Comparison of ENCODE assay signal across 1 cellular context in the genomic region with DNA sequence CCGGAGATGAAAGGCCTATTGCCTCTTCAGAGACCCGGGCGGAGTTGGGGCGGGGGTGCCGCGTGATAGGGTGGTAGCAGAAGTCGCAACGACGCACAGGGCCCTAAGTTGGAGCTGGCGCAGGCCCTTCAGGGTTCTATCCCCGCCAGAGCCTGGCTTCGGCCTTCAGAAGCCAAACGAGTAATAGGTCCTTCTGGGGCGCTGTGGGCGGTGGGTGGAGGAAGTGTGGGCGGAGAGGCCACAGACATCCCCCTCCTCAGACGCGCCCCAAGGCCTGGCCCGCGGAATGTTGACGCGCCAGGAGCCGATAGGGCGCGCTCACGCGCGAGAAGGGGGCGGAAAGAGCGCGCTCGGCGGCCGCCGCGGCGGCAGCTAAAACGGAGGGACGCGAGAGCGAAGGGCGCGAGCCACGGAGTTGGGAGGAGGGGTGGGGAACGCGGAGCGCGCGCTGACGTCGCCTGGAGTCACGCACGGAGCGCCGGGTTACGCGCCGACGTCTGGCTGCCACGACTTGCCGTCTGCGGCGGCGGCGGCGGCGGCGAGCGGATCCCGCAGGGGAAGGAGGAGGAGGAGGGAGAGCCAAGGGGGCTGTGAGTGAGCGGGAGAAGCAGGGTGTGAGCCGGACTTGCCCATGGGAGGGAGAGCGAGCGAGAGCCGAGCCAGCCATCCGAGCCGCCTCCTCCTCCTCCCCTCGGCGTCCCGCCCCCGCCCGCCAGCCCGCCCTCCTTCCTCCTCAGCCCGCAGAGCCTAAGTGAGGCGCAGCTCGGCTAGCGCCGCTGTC.
TF ChIP-seq lines count a peak whose summit lies in the region.

No MANE protein-coding gene starts in this region.

TF ChIP-seq in HEK293, 187 proteins besides CTCF, POLR2A, EP300 and RAD21 (continued from another document and continues in another):
- TF ChIP-seq, protein P1, sequence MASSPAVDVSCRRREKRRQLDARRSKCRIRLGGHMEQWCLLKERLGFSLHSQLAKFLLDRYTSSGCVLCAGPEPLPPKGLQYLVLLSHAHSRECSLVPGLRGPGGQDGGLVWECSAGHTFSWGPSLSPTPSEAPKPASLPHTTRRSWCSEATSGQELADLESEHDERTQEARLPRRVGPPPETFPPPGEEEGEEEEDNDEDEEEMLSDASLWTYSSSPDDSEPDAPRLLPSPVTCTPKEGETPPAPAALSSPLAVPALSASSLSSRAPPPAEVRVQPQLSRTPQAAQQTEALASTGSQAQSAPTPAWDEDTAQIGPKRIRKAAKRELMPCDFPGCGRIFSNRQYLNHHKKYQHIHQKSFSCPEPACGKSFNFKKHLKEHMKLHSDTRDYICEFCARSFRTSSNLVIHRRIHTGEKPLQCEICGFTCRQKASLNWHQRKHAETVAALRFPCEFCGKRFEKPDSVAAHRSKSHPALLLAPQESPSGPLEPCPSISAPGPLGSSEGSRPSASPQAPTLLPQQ (tag by site-specific recombination; IDR thresholded peaks at IDR 0.05): peak; percentile 66
- TF ChIP-seq GLI2 (tag by site-specific recombination; IDR thresholded peaks at IDR 0.05; ENCODE audit: borderline replicate concordance, low read depth) (no peak), ZNF416 (tag by site-specific recombination; IDR thresholded peaks at IDR 0.05) (no peak), SP3 (tag by site-specific recombination; IDR thresholded peaks at IDR 0.05) (peak; percentile 82), ZNF132 (tag by site-specific recombination; IDR thresholded peaks at IDR 0.05; ENCODE audit: borderline replicate concordance) (no peak), ZNF140 (tag by site-specific recombination; IDR thresholded peaks at IDR 0.05) (no peak), SALL2 (tag by site-specific recombination; IDR thresholded peaks at IDR 0.05; ENCODE audit: borderline replicate concordance) (no peak), ZNF596 (tag by site-specific recombination; IDR thresholded peaks at IDR 0.05) (no peak), ZNF112 (tag by site-specific recombination; IDR thresholded peaks at IDR 0.05) (no peak), ZNF157 (tag by site-specific recombination; IDR thresholded peaks at IDR 0.05) (no peak), OVOL3 (tag by site-specific recombination; IDR thresholded peaks at IDR 0.05) (no peak), BCL11A (tag by site-specific recombination; IDR thresholded peaks at IDR 0.05; ENCODE audit: low read depth) (no peak), ZNF24 (tag by site-specific recombination; IDR thresholded peaks at IDR 0.05) (0 out of 2 replicates have a peak, but pooled peaks have one; percentile 45), GLI4 (tag by site-specific recombination; IDR thresholded peaks at IDR 0.05) (peak; percentile 71; the same call in 1 of the 2 replicates), GLIS1 (tag by site-specific recombination; IDR thresholded peaks at IDR 0.05) (no peak), SP7 (tag by site-specific recombination; IDR thresholded peaks at IDR 0.05) (peak; percentile 64), ZNF558 (tag by site-specific recombination; IDR thresholded peaks at IDR 0.05) (no peak), ZNF473 (tag by site-specific recombination; IDR thresholded peaks at IDR 0.05) (no peak), ZNF311 (tag by site-specific recombination; IDR thresholded peaks at IDR 0.05; ENCODE audit: borderline replicate concordance) (no peak), ZNF629 (tag by site-specific recombination; IDR thresholded peaks at IDR 0.05) (peak; percentile 78), ZBTB1 (tag by site-specific recombination; IDR thresholded peaks at IDR 0.05) (0 out of 2 replicates have a peak, but pooled peaks have one; percentile 56), ZNF324 (tag by site-specific recombination; IDR thresholded peaks at IDR 0.05) (peak; percentile 29; the same call in 1 of the 2 replicates), ZBTB48 (tag by site-specific recombination; IDR thresholded peaks at IDR 0.05) (peak; percentile 72), ZNF114 (tag by site-specific recombination; IDR thresholded peaks at IDR 0.05) (no peak), ZNF837 (tag by site-specific recombination; IDR thresholded peaks at IDR 0.05) (no peak), ZNF302 (tag by site-specific recombination; IDR thresholded peaks at IDR 0.05; ENCODE audit: low read depth) (no peak), ZNF792 (tag by site-specific recombination; IDR thresholded peaks at IDR 0.05) (no peak), ZFP69B (tag by site-specific recombination; IDR thresholded peaks at IDR 0.05) (no peak; the same call in 1 of the 2 replicates), PRDM1 (tag by site-specific recombination; IDR thresholded peaks at IDR 0.05) (no peak), ZNF514 (tag by site-specific recombination; IDR thresholded peaks at IDR 0.05) (no peak), ZNF184 (tag by site-specific recombination; IDR thresholded peaks at IDR 0.05) (no peak), ZNF214 (tag by site-specific recombination; IDR thresholded peaks at IDR 0.05; ENCODE audit: borderline replicate concordance) (no peak), ZNF211 (tag by site-specific recombination; IDR thresholded peaks at IDR 0.05; ENCODE audit: low read depth) (no peak)
- TF ChIP-seq, protein P2, sequence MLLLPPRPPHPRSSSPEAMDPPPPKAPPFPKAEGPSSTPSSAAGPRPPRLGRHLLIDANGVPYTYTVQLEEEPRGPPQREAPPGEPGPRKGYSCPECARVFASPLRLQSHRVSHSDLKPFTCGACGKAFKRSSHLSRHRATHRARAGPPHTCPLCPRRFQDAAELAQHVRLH (tag by site-specific recombination; IDR thresholded peaks at IDR 0.05): peak; percentile 8; the same call in 1 of the 2 replicates
- TF ChIP-seq, protein P3, sequence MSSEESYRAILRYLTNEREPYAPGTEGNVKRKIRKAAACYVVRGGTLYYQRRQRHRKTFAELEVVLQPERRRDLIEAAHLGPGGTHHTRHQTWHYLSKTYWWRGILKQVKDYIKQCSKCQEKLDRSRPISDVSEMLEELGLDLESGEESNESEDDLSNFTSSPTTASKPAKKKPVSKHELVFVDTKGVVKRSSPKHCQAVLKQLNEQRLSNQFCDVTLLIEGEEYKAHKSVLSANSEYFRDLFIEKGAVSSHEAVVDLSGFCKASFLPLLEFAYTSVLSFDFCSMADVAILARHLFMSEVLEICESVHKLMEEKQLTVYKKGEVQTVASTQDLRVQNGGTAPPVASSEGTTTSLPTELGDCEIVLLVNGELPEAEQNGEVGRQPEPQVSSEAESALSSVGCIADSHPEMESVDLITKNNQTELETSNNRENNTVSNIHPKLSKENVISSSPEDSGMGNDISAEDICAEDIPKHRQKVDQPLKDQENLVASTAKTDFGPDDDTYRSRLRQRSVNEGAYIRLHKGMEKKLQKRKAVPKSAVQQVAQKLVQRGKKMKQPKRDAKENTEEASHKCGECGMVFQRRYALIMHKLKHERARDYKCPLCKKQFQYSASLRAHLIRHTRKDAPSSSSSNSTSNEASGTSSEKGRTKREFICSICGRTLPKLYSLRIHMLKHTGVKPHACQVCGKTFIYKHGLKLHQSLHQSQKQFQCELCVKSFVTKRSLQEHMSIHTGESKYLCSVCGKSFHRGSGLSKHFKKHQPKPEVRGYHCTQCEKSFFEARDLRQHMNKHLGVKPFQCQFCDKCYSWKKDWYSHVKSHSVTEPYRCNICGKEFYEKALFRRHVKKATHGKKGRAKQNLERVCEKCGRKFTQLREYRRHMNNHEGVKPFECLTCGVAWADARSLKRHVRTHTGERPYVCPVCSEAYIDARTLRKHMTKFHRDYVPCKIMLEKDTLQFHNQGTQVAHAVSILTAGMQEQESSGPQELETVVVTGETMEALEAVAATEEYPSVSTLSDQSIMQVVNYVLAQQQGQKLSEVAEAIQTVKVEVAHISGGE (tag by site-specific recombination; conservative IDR thresholded peaks at IDR 0.05; ENCODE audit: low read depth): peak; percentile 38; the same call in 1 of the 2 replicates
- TF ChIP-seq, protein P4, sequence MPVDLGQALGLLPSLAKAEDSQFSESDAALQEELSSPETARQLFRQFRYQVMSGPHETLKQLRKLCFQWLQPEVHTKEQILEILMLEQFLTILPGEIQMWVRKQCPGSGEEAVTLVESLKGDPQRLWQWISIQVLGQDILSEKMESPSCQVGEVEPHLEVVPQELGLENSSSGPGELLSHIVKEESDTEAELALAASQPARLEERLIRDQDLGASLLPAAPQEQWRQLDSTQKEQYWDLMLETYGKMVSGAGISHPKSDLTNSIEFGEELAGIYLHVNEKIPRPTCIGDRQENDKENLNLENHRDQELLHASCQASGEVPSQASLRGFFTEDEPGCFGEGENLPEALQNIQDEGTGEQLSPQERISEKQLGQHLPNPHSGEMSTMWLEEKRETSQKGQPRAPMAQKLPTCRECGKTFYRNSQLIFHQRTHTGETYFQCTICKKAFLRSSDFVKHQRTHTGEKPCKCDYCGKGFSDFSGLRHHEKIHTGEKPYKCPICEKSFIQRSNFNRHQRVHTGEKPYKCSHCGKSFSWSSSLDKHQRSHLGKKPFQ (tag by site-specific recombination; IDR thresholded peaks at IDR 0.05): peak; percentile 51; the same call in 1 of the 2 replicates
- TF ChIP-seq, protein P5, sequence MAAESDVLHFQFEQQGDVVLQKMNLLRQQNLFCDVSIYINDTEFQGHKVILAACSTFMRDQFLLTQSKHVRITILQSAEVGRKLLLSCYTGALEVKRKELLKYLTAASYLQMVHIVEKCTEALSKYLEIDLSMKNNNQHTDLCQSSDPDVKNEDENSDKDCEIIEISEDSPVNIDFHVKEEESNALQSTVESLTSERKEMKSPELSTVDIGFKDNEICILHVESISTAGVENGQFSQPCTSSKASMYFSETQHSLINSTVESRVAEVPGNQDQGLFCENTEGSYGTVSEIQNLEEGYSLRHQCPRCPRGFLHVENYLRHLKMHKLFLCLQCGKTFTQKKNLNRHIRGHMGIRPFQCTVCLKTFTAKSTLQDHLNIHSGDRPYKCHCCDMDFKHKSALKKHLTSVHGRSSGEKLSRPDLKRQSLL (tag by site-specific recombination; IDR thresholded peaks at IDR 0.05): peak; percentile 16; the same call in 1 of the 2 replicates
- TF ChIP-seq, protein P6, sequence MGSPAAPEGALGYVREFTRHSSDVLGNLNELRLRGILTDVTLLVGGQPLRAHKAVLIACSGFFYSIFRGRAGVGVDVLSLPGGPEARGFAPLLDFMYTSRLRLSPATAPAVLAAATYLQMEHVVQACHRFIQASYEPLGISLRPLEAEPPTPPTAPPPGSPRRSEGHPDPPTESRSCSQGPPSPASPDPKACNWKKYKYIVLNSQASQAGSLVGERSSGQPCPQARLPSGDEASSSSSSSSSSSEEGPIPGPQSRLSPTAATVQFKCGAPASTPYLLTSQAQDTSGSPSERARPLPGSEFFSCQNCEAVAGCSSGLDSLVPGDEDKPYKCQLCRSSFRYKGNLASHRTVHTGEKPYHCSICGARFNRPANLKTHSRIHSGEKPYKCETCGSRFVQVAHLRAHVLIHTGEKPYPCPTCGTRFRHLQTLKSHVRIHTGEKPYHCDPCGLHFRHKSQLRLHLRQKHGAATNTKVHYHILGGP (tag by site-specific recombination; IDR thresholded peaks at IDR 0.05): no peak
- TF ChIP-seq, protein P7, sequence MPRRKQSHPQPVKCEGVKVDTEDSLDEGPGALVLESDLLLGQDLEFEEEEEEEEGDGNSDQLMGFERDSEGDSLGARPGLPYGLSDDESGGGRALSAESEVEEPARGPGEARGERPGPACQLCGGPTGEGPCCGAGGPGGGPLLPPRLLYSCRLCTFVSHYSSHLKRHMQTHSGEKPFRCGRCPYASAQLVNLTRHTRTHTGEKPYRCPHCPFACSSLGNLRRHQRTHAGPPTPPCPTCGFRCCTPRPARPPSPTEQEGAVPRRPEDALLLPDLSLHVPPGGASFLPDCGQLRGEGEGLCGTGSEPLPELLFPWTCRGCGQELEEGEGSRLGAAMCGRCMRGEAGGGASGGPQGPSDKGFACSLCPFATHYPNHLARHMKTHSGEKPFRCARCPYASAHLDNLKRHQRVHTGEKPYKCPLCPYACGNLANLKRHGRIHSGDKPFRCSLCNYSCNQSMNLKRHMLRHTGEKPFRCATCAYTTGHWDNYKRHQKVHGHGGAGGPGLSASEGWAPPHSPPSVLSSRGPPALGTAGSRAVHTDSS (tag by site-specific recombination; IDR thresholded peaks at IDR 0.05): peak; percentile 84
- TF ChIP-seq, protein P8, sequence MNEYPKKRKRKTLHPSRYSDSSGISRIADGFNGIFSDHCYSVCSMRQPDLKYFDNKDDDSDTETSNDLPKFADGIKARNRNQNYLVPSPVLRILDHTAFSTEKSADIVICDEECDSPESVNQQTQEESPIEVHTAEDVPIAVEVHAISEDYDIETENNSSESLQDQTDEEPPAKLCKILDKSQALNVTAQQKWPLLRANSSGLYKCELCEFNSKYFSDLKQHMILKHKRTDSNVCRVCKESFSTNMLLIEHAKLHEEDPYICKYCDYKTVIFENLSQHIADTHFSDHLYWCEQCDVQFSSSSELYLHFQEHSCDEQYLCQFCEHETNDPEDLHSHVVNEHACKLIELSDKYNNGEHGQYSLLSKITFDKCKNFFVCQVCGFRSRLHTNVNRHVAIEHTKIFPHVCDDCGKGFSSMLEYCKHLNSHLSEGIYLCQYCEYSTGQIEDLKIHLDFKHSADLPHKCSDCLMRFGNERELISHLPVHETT (tag by site-specific recombination; IDR thresholded peaks at IDR 0.05): no peak
- TF ChIP-seq, protein P9, sequence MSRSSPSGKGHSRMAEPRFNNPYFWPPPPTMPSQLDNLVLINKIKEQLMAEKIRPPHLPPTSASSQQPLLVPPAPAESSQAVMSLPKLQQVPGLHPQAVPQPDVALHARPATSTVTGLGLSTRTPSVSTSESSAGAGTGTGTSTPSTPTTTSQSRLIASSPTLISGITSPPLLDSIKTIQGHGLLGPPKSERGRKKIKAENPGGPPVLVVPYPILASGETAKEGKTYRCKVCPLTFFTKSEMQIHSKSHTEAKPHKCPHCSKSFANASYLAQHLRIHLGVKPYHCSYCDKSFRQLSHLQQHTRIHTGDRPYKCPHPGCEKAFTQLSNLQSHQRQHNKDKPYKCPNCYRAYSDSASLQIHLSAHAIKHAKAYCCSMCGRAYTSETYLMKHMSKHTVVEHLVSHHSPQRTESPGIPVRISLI (tag by site-specific recombination; IDR thresholded peaks at IDR 0.05): no peak
- TF ChIP-seq, protein P10, sequence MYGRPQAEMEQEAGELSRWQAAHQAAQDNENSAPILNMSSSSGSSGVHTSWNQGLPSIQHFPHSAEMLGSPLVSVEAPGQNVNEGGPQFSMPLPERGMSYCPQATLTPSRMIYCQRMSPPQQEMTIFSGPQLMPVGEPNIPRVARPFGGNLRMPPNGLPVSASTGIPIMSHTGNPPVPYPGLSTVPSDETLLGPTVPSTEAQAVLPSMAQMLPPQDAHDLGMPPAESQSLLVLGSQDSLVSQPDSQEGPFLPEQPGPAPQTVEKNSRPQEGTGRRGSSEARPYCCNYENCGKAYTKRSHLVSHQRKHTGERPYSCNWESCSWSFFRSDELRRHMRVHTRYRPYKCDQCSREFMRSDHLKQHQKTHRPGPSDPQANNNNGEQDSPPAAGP (tag by site-specific recombination; IDR thresholded peaks at IDR 0.05): peak; percentile 51
